Comparison of ENCODE assay signal across 20 cellular contexts in genomic region chr10:103513383-103514060, GRCh38. TPM values are rescaled to one million over a fixed set of nuclear protein-coding genes. Genes with fewer than 3 reads are reported as not detected.
DNase-seq lines count a peak whose midpoint lies in the region; ATAC-seq, FAIRE-seq and TF ChIP-seq lines count a peak whose summit lies in the region.
"Had no signal": no experiment of that assay in that cellular context is flagged by ENCODE, and none has a peak within 500 bp of the region (broad histone marks: within the 10 kb centered on the region; RNA-seq: fewer than 3 reads in every experiment).

No MANE protein-coding gene starts in this region.

- in situ Hi-C loops in HepG2 (cut with HindIII; ENCODE audit: extremely low pct_ligation_motif_present, low pct_unique_long_range_greater_than_20kb): loop anchor here (5.0 kb wide), 1 partner anchor 64 kb away; no protein-coding TSS in a partner anchor

- H3K4me3 ChIP-seq in HepG2 (replicated peaks in 1 of 3; ENCODE audit: insufficient read depth in 1 of 3, low read depth in 2 of 3, low read length in 3 of 3): peak overlapping the region in 1 of 3 experiments; percentile 51; a peak in 1 of 6 replicates
- H3K4me3 ChIP-seq in right lobe of liver: no peak overlapping the region
- no peak overlapping the region for H3K4me3 ChIP-seq in parathyroid adenoma (ENCODE audit: low read depth, low read length)
- H3K4me3 ChIP-seq in vagina: no peak overlapping the region
- H3K4me3 ChIP-seq: dorsolateral prefrontal cortex had no signal

- DNase-seq in HepG2 (ENCODE audit: low spot score): no peak
- DNase-seq in right lobe of liver: no peak
- peak; percentile 5 for DNase-seq in iPS-NIHi11 (ENCODE audit: low spot score)
- DNase-seq in vagina (ENCODE audit: extremely low spot score in 2 of 2): peak in 1 of 2 donors; percentile 77
- DNase-seq in occipital lobe (lab: John Stamatoyannopoulos, UW): no peak
- no peak for DNase-seq in retina
- no peak for DNase-seq in SK-N-DZ (ENCODE audit: low spot score)
- DNase-seq: activated CD4-positive, alpha-beta T cell treated with anti-CD3 and anti-CD28 coated beads for 48 hours; activated naive CD4-positive, alpha-beta T cell; foreskin melanocyte; NCI-H1105 treated with DMSO at 0.1 percent for 48 hours; stimulated activated CD8-positive, alpha-beta memory T cell treated with anti-CD3 and anti-CD28 coated beads, Interleukin-4, amount 100 ng/mL, for 48 hours had no signal

- H3K27ac ChIP-seq in HepG2 (ENCODE audit: extremely low read length, insufficient read depth, low read length) (no peak overlapping the region), right lobe of liver (no peak overlapping the region), parathyroid adenoma (no peak overlapping the region), vagina (peak overlapping the region; percentile 30)
- H3K27ac ChIP-seq: C4-2B had no signal

- FAIRE-seq in HepG2 (lab: Jason Lieb, UNC): no peak
- FAIRE-seq: GM18507 had no signal

- no peaks in the 10 kb centered on the region for H3K36me3 ChIP-seq in HepG2 (replicated peaks in 1 of 2; ENCODE audit: control insufficient read depth in 1 of 2, insufficient read depth in 2 of 2, low read length in 2 of 2)
- no peaks in the 10 kb centered on the region for H3K36me3 ChIP-seq in right lobe of liver
- no peaks in the 10 kb centered on the region for H3K36me3 ChIP-seq in parathyroid adenoma (ENCODE audit: control insufficient read depth, insufficient read depth, low read length)
- no peaks in the 10 kb centered on the region for H3K36me3 ChIP-seq in vagina

- WGBS in HepG2 (ENCODE audit: low lambda C conversion rate): 86% methylated on average over 4 of the region's 8 CpGs
- WGBS in right lobe of liver (ENCODE audit: insufficient coverage, low coverage, low lambda C conversion rate, missing lambda C conversion rate): 100% methylated on average over 1 of the region's 8 CpGs

- ATAC-seq in HepG2: peak; percentile 35
- no peak for ATAC-seq in right lobe of liver

- no TSS peak for BruUV-seq in HepG2 (replicated peaks; lab: Mats Ljungman, UMichigan)

- H3K4me1 ChIP-seq in HepG2 (ENCODE audit: insufficient read depth, low read length) (peaks cover 47% of the 10 kb centered on the region), right lobe of liver (no peaks in the 10 kb centered on the region), parathyroid adenoma (peaks cover 15% of the 10 kb centered on the region), vagina (peaks cover 9% of the 10 kb centered on the region)

- H3K9me3 ChIP-seq in HepG2 (ENCODE audit: low read length): no peaks in the 10 kb centered on the region
- no peaks in the 10 kb centered on the region for H3K9me3 ChIP-seq in right lobe of liver
- H3K9me3 ChIP-seq in parathyroid adenoma (ENCODE audit: control insufficient read depth, low read length): no peaks in the 10 kb centered on the region
- H3K9me3 ChIP-seq in vagina: no peaks in the 10 kb centered on the region

- TF ChIP-seq CTCF in HepG2 (CRISPR knock-in tag; IDR thresholded peaks at IDR 0.05) (no peak), right lobe of liver (IDR thresholded peaks at IDR 0.05) (no peak), parathyroid adenoma (IDR thresholded peaks at IDR 0.05) (no peak), vagina (IDR thresholded peaks at IDR 0.05) (no peak)

- TF ChIP-seq POLR2A in HepG2 (IDR thresholded peaks at IDR 0.05; ENCODE audit: insufficient read depth in 1 of 2, low read depth in 2 of 2, low read length in 2 of 2) (no peak), right lobe of liver (IDR thresholded peaks at IDR 0.05) (no peak), vagina (IDR thresholded peaks at IDR 0.05) (no peak)

- POLR2A ChIA-PET in HepG2 (lab: Yijun Ruan, JAX): interaction anchor here (1.5 kb wide), 1 partner anchor 29 kb away, joined by 3 read pairs; no protein-coding TSS in a partner anchor

- H3K9ac ChIP-seq in HepG2 (ENCODE audit: insufficient read depth, low read depth, low read length): no peak overlapping the region
- H3K9ac ChIP-seq in parathyroid adenoma: no peak overlapping the region

- intact Hi-C loops in HepG2 (cut with micrococcal nuclease; ENCODE audit: unreplicated experiment): loop anchor here (5.0 kb wide), 1 partner anchor 64 kb away; no protein-coding TSS in a partner anchor
- intact Hi-C loops in right lobe of liver (cut with DNase I): no loop called here
- intact Hi-C loops in vagina (cut with DNase I): no loop called here

- H3K4me2 ChIP-seq in HepG2 (ENCODE audit: low read depth, low read length) (peak overlapping the region; percentile 75), parathyroid adenoma (ENCODE audit: low read length) (no peak overlapping the region)

- no peak overlapping the region for H2AFZ ChIP-seq in HepG2 (ENCODE audit: low read length)
- peak overlapping the region; percentile 21 for H2AFZ ChIP-seq in parathyroid adenoma

- no peaks in the 10 kb centered on the region for H4K20me1 ChIP-seq in HepG2 (ENCODE audit: insufficient read depth, low read length)

- no peak for TF ChIP-seq RAD21 in HepG2 (CRISPR knock-in tag; IDR thresholded peaks at IDR 0.05)

- CTCF ChIA-PET in HepG2 (lab: Yijun Ruan, JAX; ENCODE audit: low intra/inter-chr PET ratio, low total read pairs): no interaction called here

- TF ChIP-seq EP300 in HepG2 (IDR thresholded peaks at IDR 0.05; ENCODE audit: low read depth in 2 of 2, low read length in 2 of 2): no peak
- TF ChIP-seq EP300 in HepG2 (CRISPR knock-in tag; IDR thresholded peaks at IDR 0.05; ENCODE audit: borderline replicate concordance): no peak

- no peaks in the 10 kb centered on the region for H3K79me2 ChIP-seq in HepG2 (ENCODE audit: insufficient read depth, low read length)
- no peaks in the 10 kb centered on the region for H3K79me2 ChIP-seq in parathyroid adenoma

- H3K27me3 ChIP-seq in HepG2 (ENCODE audit: control insufficient read depth in 1 of 2, insufficient read depth in 2 of 2, low read length in 2 of 2): peaks cover 0 to 25% of the 10 kb centered on the region in 2 experiments; a peak in 3 of 5 replicates
- no peaks in the 10 kb centered on the region for H3K27me3 ChIP-seq in right lobe of liver
- no peaks in the 10 kb centered on the region for H3K27me3 ChIP-seq in parathyroid adenoma (ENCODE audit: control insufficient read depth, insufficient read depth, low read length)
- no peaks in the 10 kb centered on the region for H3K27me3 ChIP-seq in vagina
- H3K27me3 ChIP-seq: dorsolateral prefrontal cortex had no signal

RNA-seq across cellular contexts. Expression of gene NEURL1, which starts 20.0 kb away (rescaled TPM):
- total RNA-seq in HepG2 (2016; rRNA removed; fragmentation: Illumina TruSeq; extraction: Trizol) (not detected in 2 replicates), right lobe of liver (1 to 10 TPM in 2 of 6 experiments, under 1 TPM in 3, not detected in 1; 0.10 to 1.6 (median 0.83) TPM), vagina (4.2 TPM), occipital lobe (25.1 TPM)
- total RNA-seq in HepG2 (2016; cell fraction: cytosol; rRNA removed; fragmentation: Illumina TruSeq; extraction: Trizol; ENCODE audit: low read depth): not detected in 2 replicates
- total RNA-seq in HepG2 (2016; cell fraction: insoluble cytoplasmic fraction; rRNA removed; fragmentation: Illumina TruSeq; extraction: Trizol): not detected in 2 replicates
- total RNA-seq in HepG2 (2016; cell fraction: membrane; rRNA removed; fragmentation: Illumina TruSeq; extraction: Trizol): not detected in 2 replicates
- total RNA-seq in HepG2 (2016; cell fraction: nucleus; rRNA removed; fragmentation: Illumina TruSeq; extraction: Trizol): not detected in 2 replicates
- polyA plus RNA-seq in HepG2 (2011; rRNA removed): 0.01 TPM in 1 of 2 replicates, not detected in the other
- 0.01 and 0.03 TPM in 2 replicates for polyA plus RNA-seq in HepG2 (2011; cell fraction: cytosol; rRNA removed)
- 0.14 and 0.18 TPM in 2 replicates for polyA plus RNA-seq in HepG2 (2011; cell fraction: nucleus; rRNA removed)
- polyA plus RNA-seq in HepG2 (2012): 0.08 and 0.13 TPM in 2 replicates
- polyA plus RNA-seq in HepG2 (2016; cell fraction: cytosol; fragmentation: Illumina TruSeq; extraction: Trizol; ENCODE audit: low read depth): not detected in 2 replicates
- not detected in 2 replicates for polyA plus RNA-seq in HepG2 (2016; cell fraction: insoluble cytoplasmic fraction; fragmentation: Illumina TruSeq; extraction: Trizol; ENCODE audit: low read depth)
- not detected in 2 replicates for polyA plus RNA-seq in HepG2 (2016; cell fraction: membrane; fragmentation: Illumina TruSeq; extraction: Trizol; ENCODE audit: low read depth)
- polyA plus RNA-seq in HepG2 (2016; cell fraction: nucleus; fragmentation: Illumina TruSeq; extraction: Trizol; ENCODE audit: insufficient read depth, low read depth): not detected in 2 replicates
- polyA minus RNA-seq in HepG2 (2011; rRNA and poly(A)+ RNA removed; ENCODE audit: low replicate concordance): 10.5 TPM in 1 of 2 replicates, not detected in the other
- polyA minus RNA-seq in HepG2 (2011; cell fraction: cytosol; rRNA and poly(A)+ RNA removed): 0.18 TPM in 1 of 2 replicates, not detected in the other
- polyA minus RNA-seq in HepG2 (2011; cell fraction: nucleus; rRNA and poly(A)+ RNA removed): not detected in 2 replicates
- polyA plus RNA-seq in SK-N-DZ (2014; cell fraction: cytosol; rRNA removed): 22.5 and 26.9 TPM in 2 replicates
- 44.3 and 46.5 TPM in 2 replicates for polyA plus RNA-seq in SK-N-DZ (2014; cell fraction: nucleus; rRNA removed)
- total RNA-seq: subcutaneous adipose tissue had no signal

RNA-seq across cellular contexts. Expression of gene CALHM3, which starts 34.5 kb away (rescaled TPM):
- total RNA-seq in HepG2 (2016; rRNA removed; fragmentation: Illumina TruSeq; extraction: Trizol) (not detected in 2 replicates), right lobe of liver (not detected), vagina (not detected), occipital lobe (not detected)
- not detected in 2 replicates for total RNA-seq in HepG2 (2016; cell fraction: cytosol; rRNA removed; fragmentation: Illumina TruSeq; extraction: Trizol; ENCODE audit: low read depth)
- total RNA-seq in HepG2 (2016; cell fraction: insoluble cytoplasmic fraction; rRNA removed; fragmentation: Illumina TruSeq; extraction: Trizol): not detected in 2 replicates
- total RNA-seq in HepG2 (2016; cell fraction: membrane; rRNA removed; fragmentation: Illumina TruSeq; extraction: Trizol): not detected in 2 replicates
- not detected in 2 replicates for total RNA-seq in HepG2 (2016; cell fraction: nucleus; rRNA removed; fragmentation: Illumina TruSeq; extraction: Trizol)
- not detected in 2 replicates for polyA plus RNA-seq in HepG2 (2011; rRNA removed)
- not detected in 2 replicates for polyA plus RNA-seq in HepG2 (2011; cell fraction: cytosol; rRNA removed)
- polyA plus RNA-seq in HepG2 (2011; cell fraction: nucleus; rRNA removed): not detected in 2 replicates
- not detected in 2 replicates for polyA plus RNA-seq in HepG2 (2012)
- not detected in 2 replicates for polyA plus RNA-seq in HepG2 (2016; cell fraction: cytosol; fragmentation: Illumina TruSeq; extraction: Trizol; ENCODE audit: low read depth)
- polyA plus RNA-seq in HepG2 (2016; cell fraction: insoluble cytoplasmic fraction; fragmentation: Illumina TruSeq; extraction: Trizol; ENCODE audit: low read depth): not detected in 2 replicates
- not detected in 2 replicates for polyA plus RNA-seq in HepG2 (2016; cell fraction: membrane; fragmentation: Illumina TruSeq; extraction: Trizol; ENCODE audit: low read depth)
- not detected in 2 replicates for polyA plus RNA-seq in HepG2 (2016; cell fraction: nucleus; fragmentation: Illumina TruSeq; extraction: Trizol; ENCODE audit: insufficient read depth, low read depth)
- 0.49 TPM in 1 of 2 replicates, not detected in the other for polyA minus RNA-seq in HepG2 (2011; rRNA and poly(A)+ RNA removed; ENCODE audit: low replicate concordance)
- polyA minus RNA-seq in HepG2 (2011; cell fraction: cytosol; rRNA and poly(A)+ RNA removed): not detected in 2 replicates
- not detected in 2 replicates for polyA minus RNA-seq in HepG2 (2011; cell fraction: nucleus; rRNA and poly(A)+ RNA removed)
- polyA plus RNA-seq in SK-N-DZ (2014; cell fraction: cytosol; rRNA removed): not detected in 2 replicates
- not detected in 2 replicates for polyA plus RNA-seq in SK-N-DZ (2014; cell fraction: nucleus; rRNA removed)
- total RNA-seq: epithelial cell of proximal tubule, kidney epithelial cell, neural crest cell, subcutaneous adipose tissue had no signal

RNA-seq across cellular contexts. Expression of gene CALHM1, which starts 54.8 kb away (rescaled TPM):
- total RNA-seq in HepG2 (2016; rRNA removed; fragmentation: Illumina TruSeq; extraction: Trizol) (0.04 TPM in 1 of 2 replicates, not detected in the other), right lobe of liver (not detected), vagina (not detected), occipital lobe (not detected)
- not detected in 2 replicates for total RNA-seq in HepG2 (2016; cell fraction: cytosol; rRNA removed; fragmentation: Illumina TruSeq; extraction: Trizol; ENCODE audit: low read depth)
- total RNA-seq in HepG2 (2016; cell fraction: insoluble cytoplasmic fraction; rRNA removed; fragmentation: Illumina TruSeq; extraction: Trizol): 0.06 TPM in 1 of 2 replicates, not detected in the other
- total RNA-seq in HepG2 (2016; cell fraction: membrane; rRNA removed; fragmentation: Illumina TruSeq; extraction: Trizol): not detected in 2 replicates
- total RNA-seq in HepG2 (2016; cell fraction: nucleus; rRNA removed; fragmentation: Illumina TruSeq; extraction: Trizol): not detected in 2 replicates
- polyA plus RNA-seq in HepG2 (2011; rRNA removed): not detected in 2 replicates
- not detected in 2 replicates for polyA plus RNA-seq in HepG2 (2011; cell fraction: cytosol; rRNA removed)
- not detected in 2 replicates for polyA plus RNA-seq in HepG2 (2011; cell fraction: nucleus; rRNA removed)
- not detected in 2 replicates for polyA plus RNA-seq in HepG2 (2012)
- not detected in 2 replicates for polyA plus RNA-seq in HepG2 (2016; cell fraction: cytosol; fragmentation: Illumina TruSeq; extraction: Trizol; ENCODE audit: low read depth)
- not detected in 2 replicates for polyA plus RNA-seq in HepG2 (2016; cell fraction: insoluble cytoplasmic fraction; fragmentation: Illumina TruSeq; extraction: Trizol; ENCODE audit: low read depth)
- not detected in 2 replicates for polyA plus RNA-seq in HepG2 (2016; cell fraction: membrane; fragmentation: Illumina TruSeq; extraction: Trizol; ENCODE audit: low read depth)
- not detected in 2 replicates for polyA plus RNA-seq in HepG2 (2016; cell fraction: nucleus; fragmentation: Illumina TruSeq; extraction: Trizol; ENCODE audit: insufficient read depth, low read depth)
- not detected in 2 replicates for polyA minus RNA-seq in HepG2 (2011; rRNA and poly(A)+ RNA removed; ENCODE audit: low replicate concordance)
- not detected in 2 replicates for polyA minus RNA-seq in HepG2 (2011; cell fraction: cytosol; rRNA and poly(A)+ RNA removed)
- polyA minus RNA-seq in HepG2 (2011; cell fraction: nucleus; rRNA and poly(A)+ RNA removed): not detected in 2 replicates
- polyA plus RNA-seq in SK-N-DZ (2014; cell fraction: cytosol; rRNA removed): 0.12 and 0.23 TPM in 2 replicates
- polyA plus RNA-seq in SK-N-DZ (2014; cell fraction: nucleus; rRNA removed): 0.18 TPM in 1 of 2 replicates, not detected in the other
- total RNA-seq: epithelial cell of proximal tubule, kidney epithelial cell, neural crest cell, subcutaneous adipose tissue had no signal
